ENCODE assay signal across 1 cellular context in the genomic region with DNA sequence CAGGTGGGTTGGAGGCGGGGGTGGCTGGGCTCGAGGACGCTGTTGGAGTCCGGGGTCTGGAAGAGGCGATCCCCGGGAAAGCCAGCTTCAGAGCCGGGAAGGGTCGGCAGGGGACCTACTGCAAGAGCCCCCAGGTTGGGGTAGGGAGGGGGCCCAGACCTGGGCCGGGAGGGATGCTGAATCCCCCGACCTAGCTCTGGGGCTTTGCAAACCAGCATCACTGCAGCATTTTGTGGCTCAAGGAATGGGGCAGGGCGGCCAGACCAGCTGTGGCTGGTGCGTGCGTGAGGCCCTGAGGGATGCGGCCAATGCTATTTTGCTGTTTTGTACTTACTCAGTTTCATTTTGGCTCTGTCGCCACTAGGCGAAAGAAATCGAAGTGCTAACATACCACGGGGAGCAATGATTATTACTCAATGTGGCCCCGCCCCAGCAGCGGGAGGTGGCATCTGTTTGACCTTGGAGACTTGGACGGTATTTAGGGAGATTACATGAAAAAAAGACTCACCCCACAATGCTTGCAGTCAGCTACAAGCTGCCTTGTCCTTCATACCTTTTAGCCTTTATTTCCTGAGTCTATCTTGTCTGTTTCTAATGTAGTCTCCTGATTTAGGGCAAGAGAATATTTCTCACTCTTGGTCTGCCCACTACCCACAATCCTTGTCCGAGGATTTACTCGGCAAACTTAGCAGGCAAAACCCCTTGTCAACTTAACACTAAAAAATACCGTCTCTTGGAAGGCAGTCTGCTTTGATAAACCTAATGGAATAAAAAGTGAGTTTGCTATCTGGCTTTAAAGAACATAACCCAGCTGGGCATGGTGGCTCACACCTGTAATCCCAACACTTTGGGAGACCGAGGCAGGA.
A peak's percentile ranks its signal among the peaks of the same experiment; 100 is the strongest.
TF ChIP-seq lines count a peak whose summit lies in the region.

No MANE protein-coding gene starts in this region.

TF ChIP-seq in HepG2, 621 proteins besides CTCF, POLR2A, EP300 and RAD21 (continued from another document and continues in another):
- TF ChIP-seq, protein P1, sequence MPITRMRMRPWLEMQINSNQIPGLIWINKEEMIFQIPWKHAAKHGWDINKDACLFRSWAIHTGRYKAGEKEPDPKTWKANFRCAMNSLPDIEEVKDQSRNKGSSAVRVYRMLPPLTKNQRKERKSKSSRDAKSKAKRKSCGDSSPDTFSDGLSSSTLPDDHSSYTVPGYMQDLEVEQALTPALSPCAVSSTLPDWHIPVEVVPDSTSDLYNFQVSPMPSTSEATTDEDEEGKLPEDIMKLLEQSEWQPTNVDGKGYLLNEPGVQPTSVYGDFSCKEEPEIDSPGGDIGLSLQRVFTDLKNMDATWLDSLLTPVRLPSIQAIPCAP (CRISPR knock-in tag; IDR thresholded peaks at IDR 0.05; ENCODE audit: low read depth), result no peak
- TF ChIP-seq FOXO1 (CRISPR knock-in tag; IDR thresholded peaks at IDR 0.05) (peak; percentile 7), ZNF737 (CRISPR knock-in tag; IDR thresholded peaks at IDR 0.05; ENCODE audit: borderline replicate concordance) (no peak), TCF7 (IDR thresholded peaks at IDR 0.05; ENCODE audit: low read depth) (no peak), RBM22 (optimal IDR thresholded peaks at IDR 0.05; ENCODE audit: low read length) (no peak), KDM2A (CRISPR knock-in tag; IDR thresholded peaks at IDR 0.05; ENCODE audit: borderline replicate concordance, low read depth) (peak; percentile 59; the same call in 1 of the 2 replicates), ZNF678 (CRISPR knock-in tag; IDR thresholded peaks at IDR 0.05) (no peak), SCMH1 (CRISPR knock-in tag; IDR thresholded peaks at IDR 0.05; ENCODE audit: borderline replicate concordance) (no peak), GZF1 (CRISPR knock-in tag; IDR thresholded peaks at IDR 0.05) (no peak), EED (CRISPR knock-in tag; IDR thresholded peaks at IDR 0.05) (no peak), NCOR1 (IDR thresholded peaks at IDR 0.05; ENCODE audit: borderline replicate concordance, low read length) (no peak), SALL2 (CRISPR knock-in tag; IDR thresholded peaks at IDR 0.05) (no peak), SIN3A (IDR thresholded peaks at IDR 0.05; ENCODE audit: borderline replicate concordance, low read depth, low read length) (no peak), ATF3 (CRISPR knock-in tag; IDR thresholded peaks at IDR 0.05) (no peak), TBL1XR1 (IDR thresholded peaks at IDR 0.05; ENCODE audit: borderline replicate concordance, low read length, partially characterized antibody) (no peak), JUN (CRISPR knock-in tag; IDR thresholded peaks at IDR 0.05) (no peak), ZNF687 (CRISPR knock-in tag; IDR thresholded peaks at IDR 0.05) (peak; percentile 68), MXI1 (IDR thresholded peaks at IDR 0.05; ENCODE audit: borderline replicate concordance, low read depth, low read length) (no peak), ZNF761 (CRISPR knock-in tag; conservative IDR thresholded peaks at IDR 0.05) (0 out of 2 replicates have a peak, but pooled peaks have one; percentile 7), TRIM24 (CRISPR knock-in tag; IDR thresholded peaks at IDR 0.05) (no peak), ZNF543 (CRISPR knock-in tag; IDR thresholded peaks at IDR 0.05) (no peak), ZNF709 (CRISPR knock-in tag; IDR thresholded peaks at IDR 0.05) (no peak), ZNF30 (CRISPR knock-in tag; IDR thresholded peaks at IDR 0.05) (no peak), ZNF280D (CRISPR knock-in tag; IDR thresholded peaks at IDR 0.05) (no peak), ZNF766 (CRISPR knock-in tag; IDR thresholded peaks at IDR 0.05; ENCODE audit: borderline replicate concordance) (no peak), RNF219 (CRISPR knock-in tag; IDR thresholded peaks at IDR 0.05) (no peak), ZNF10 (CRISPR knock-in tag; IDR thresholded peaks at IDR 0.05; ENCODE audit: borderline replicate concordance, low read depth) (no peak), ZNF367 (CRISPR knock-in tag; IDR thresholded peaks at IDR 0.05; ENCODE audit: borderline replicate concordance) (no peak), BRD4 (CRISPR knock-in tag; IDR thresholded peaks at IDR 0.05) (no peak), ETV6 (CRISPR knock-in tag; conservative IDR thresholded peaks at IDR 0.05) (no peak), RXRB (CRISPR knock-in tag; IDR thresholded peaks at IDR 0.05; ENCODE audit: borderline replicate concordance) (0 out of 2 replicates have a peak, but pooled peaks have one; percentile 38), MAFF (IDR thresholded peaks at IDR 0.05; ENCODE audit: low read depth, low read length) (no peak), SETDB1 (CRISPR knock-in tag; IDR thresholded peaks at IDR 0.05; ENCODE audit: borderline replicate concordance) (no peak), ZNF775 (CRISPR knock-in tag; IDR thresholded peaks at IDR 0.05; ENCODE audit: borderline replicate concordance) (no peak)
- TF ChIP-seq, protein P2, sequence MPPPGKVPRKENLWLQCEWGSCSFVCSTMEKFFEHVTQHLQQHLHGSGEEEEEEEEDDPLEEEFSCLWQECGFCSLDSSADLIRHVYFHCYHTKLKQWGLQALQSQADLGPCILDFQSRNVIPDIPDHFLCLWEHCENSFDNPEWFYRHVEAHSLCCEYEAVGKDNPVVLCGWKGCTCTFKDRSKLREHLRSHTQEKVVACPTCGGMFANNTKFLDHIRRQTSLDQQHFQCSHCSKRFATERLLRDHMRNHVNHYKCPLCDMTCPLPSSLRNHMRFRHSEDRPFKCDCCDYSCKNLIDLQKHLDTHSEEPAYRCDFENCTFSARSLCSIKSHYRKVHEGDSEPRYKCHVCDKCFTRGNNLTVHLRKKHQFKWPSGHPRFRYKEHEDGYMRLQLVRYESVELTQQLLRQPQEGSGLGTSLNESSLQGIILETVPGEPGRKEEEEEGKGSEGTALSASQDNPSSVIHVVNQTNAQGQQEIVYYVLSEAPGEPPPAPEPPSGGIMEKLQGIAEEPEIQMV (CRISPR knock-in tag; IDR thresholded peaks at IDR 0.05; ENCODE audit: low read depth), result no peak
- TF ChIP-seq, protein P3, sequence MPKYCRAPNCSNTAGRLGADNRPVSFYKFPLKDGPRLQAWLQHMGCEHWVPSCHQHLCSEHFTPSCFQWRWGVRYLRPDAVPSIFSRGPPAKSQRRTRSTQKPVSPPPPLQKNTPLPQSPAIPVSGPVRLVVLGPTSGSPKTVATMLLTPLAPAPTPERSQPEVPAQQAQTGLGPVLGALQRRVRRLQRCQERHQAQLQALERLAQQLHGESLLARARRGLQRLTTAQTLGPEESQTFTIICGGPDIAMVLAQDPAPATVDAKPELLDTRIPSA (CRISPR knock-in tag; IDR thresholded peaks at IDR 0.05; ENCODE audit: borderline replicate concordance), result no peak
- TF ChIP-seq, protein P4, sequence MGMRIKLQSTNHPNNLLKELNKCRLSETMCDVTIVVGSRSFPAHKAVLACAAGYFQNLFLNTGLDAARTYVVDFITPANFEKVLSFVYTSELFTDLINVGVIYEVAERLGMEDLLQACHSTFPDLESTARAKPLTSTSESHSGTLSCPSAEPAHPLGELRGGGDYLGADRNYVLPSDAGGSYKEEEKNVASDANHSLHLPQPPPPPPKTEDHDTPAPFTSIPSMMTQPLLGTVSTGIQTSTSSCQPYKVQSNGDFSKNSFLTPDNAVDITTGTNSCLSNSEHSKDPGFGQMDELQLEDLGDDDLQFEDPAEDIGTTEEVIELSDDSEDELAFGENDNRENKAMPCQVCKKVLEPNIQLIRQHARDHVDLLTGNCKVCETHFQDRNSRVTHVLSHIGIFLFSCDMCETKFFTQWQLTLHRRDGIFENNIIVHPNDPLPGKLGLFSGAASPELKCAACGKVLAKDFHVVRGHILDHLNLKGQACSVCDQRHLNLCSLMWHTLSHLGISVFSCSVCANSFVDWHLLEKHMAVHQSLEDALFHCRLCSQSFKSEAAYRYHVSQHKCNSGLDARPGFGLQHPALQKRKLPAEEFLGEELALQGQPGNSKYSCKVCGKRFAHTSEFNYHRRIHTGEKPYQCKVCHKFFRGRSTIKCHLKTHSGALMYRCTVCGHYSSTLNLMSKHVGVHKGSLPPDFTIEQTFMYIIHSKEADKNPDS (CRISPR knock-in tag; IDR thresholded peaks at IDR 0.05), result no peak
- TF ChIP-seq, protein P5, sequence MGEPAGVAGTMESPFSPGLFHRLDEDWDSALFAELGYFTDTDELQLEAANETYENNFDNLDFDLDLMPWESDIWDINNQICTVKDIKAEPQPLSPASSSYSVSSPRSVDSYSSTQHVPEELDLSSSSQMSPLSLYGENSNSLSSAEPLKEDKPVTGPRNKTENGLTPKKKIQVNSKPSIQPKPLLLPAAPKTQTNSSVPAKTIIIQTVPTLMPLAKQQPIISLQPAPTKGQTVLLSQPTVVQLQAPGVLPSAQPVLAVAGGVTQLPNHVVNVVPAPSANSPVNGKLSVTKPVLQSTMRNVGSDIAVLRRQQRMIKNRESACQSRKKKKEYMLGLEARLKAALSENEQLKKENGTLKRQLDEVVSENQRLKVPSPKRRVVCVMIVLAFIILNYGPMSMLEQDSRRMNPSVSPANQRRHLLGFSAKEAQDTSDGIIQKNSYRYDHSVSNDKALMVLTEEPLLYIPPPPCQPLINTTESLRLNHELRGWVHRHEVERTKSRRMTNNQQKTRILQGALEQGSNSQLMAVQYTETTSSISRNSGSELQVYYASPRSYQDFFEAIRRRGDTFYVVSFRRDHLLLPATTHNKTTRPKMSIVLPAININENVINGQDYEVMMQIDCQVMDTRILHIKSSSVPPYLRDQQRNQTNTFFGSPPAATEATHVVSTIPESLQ (CRISPR knock-in tag; conservative IDR thresholded peaks at IDR 0.05), result no peak
